Comparison of ENCODE assay signal across 13 cellular contexts in the genomic region with DNA sequence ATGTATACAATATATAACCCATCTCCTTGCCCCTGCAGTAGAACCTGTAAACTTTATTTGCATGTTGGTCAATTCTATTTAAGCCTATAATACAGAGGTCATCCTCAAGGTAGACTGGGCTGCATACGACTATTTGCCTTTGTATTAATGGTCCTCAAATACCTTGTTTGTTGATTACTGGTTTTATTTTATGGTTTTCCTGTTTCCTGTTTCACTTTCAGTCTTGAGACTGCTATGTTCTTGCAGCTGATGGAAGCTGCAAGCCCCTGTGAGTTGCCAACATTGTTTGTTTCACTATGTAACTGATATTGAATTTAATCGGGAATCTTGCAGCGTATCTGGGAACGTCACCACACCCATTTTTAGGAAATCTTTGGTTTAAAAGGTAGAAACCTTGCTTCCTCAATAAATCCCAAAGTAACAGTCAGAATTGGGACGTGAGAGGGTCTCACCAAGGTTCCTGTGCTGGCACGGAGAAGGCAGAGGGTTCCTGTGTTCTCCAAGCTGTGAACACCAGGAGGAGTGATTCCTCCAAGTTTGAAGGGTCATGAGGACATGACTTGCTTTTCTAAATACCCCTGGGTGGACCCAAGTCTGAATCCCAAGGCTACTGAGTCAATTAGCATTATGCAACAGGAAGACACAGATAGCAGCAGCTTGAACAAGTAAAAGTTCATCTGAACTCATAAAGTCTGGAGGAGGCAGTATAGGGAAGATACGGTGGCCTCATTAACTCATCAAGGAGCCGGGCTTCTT.
DNase-seq lines count a peak whose midpoint lies in the region; ATAC-seq lines count a peak whose summit lies in the region.
"Had no signal": no experiment of that assay in that cellular context is flagged by ENCODE, and none has a peak within 500 bp of the region (broad histone marks: within the 10 kb centered on the region; RNA-seq: fewer than 3 reads in every experiment).

No MANE protein-coding gene starts in this region.

- H3K27me3 Mint-ChIP-seq in naive B cell = no peaks in the 10 kb centered on the region

- H3K4me1 Mint-ChIP-seq in naive B cell = peaks cover 13 to 17% (median 13%) of the 10 kb centered on the region in 3 donors

- no peaks in the 10 kb centered on the region for H3K36me3 Mint-ChIP-seq in naive B cell

- peak overlapping the region in 2 of 6 donors; percentile 13 to 77 for H3K27ac Mint-ChIP-seq in naive B cell

- peak; percentile 54 for ATAC-seq in GM19395 (IDR thresholded peaks at IDR 0.05; ENCODE audit: unreplicated experiment)
- no peak for ATAC-seq in naive B cell (ENCODE audit: low read depth in 2 of 2)
- ATAC-seq in GM18519 (IDR thresholded peaks at IDR 0.05; ENCODE audit: low FRiP score, unreplicated experiment) = no peak

- no peaks in the 10 kb centered on the region for H3K9me3 Mint-ChIP-seq in naive B cell
- H3K9me3 Mint-ChIP-seq: nephron progenitor cell had no signal

- H3K4me3 Mint-ChIP-seq in naive B cell = peak overlapping the region; percentile 9 to 80 (median 62)
- H3K4me3 Mint-ChIP-seq: nephron progenitor cell had no signal

- DNase-seq in NCI-H2196 (lab: John Stamatoyannopoulos, UW; ENCODE audit: unreplicated experiment) = peak; percentile 14
- DNase-seq in NCI-H2196 treated with DMSO at 0.1 percent for 48 hours (lab: John Stamatoyannopoulos, UW; ENCODE audit: unreplicated experiment) = no peak
- peak; percentile 41 for DNase-seq in amniotic epithelial cell (ENCODE audit: low read depth)
- DNase-seq in naive B cell = no peak
- no peak for DNase-seq in NCI-H748 treated with DMSO at 0.1 percent for 48 hours (lab: John Stamatoyannopoulos, UW)
- no peak for DNase-seq in germinal center (ENCODE audit: low spot score)
- DNase-seq: activated gamma-delta T cell, cerebellar nuclear complex, NCI-H1048, nephron progenitor cell, SIG-M5 had no signal

Comparison
In these comparisons a context has a peak if more than half of its experiments do, and no peak if none do; other contexts are left out.
1. DNase-seq: peak in NCI-H2196 (single experiment) and amniotic epithelial cell (single experiment); none in NCI-H2196 treated with DMSO at 0.1 percent for 48 hours (single experiment), naive B cell (single experiment), NCI-H748 treated with DMSO at 0.1 percent for 48 hours (single experiment) and germinal center (single experiment).